In the genomic region with DNA sequence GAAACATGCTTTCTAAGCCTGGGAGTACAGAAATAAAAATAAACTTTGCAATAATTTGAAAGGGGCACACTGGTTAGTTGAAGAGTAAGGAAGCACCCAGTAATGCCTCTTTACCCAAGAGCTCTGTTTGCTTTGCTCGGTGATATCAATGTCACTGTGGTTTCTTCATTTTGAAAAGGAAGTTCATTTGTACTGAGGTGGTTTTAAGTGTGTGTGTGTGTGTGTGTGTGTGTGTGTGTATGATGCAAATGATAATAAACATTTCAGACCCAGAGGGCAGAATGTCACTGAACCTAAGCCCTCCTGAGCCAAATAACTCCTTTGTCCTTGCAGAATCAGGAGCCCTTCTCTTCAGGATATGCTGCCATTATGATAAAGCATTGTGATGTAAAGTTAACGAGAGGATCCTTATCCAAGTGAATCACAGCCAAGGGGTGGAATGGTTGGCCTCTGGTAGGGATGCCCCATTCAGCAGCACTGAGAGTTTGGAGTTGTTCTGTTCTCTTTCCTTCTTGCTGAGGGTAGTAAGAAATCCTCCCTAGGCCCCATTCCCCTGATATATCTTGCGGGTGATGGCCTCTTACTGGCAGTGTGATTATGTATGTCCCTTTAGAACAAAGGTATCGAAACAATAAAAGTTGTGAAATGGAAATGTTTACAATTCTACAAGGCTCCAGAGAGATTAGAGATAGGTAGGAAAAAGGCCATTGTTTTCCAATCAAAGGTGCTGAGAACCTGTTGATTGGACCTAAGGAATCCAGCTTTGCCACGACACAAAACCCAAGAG, we compare ENCODE assay signal across 9 cellular contexts. TPM values are rescaled to one million over a fixed set of nuclear protein-coding genes. Genes with fewer than 3 reads are reported as not detected.
A peak's percentile ranks its signal among the peaks of the same experiment; 100 is the strongest.
DNase-seq lines count a peak whose midpoint lies in the region; ATAC-seq and TF ChIP-seq lines count a peak whose summit lies in the region.
"Had no signal": no experiment of that assay in that cellular context is flagged by ENCODE, and none has a peak within 500 bp of the region (broad histone marks: within the 10 kb centered on the region; RNA-seq: fewer than 3 reads in every experiment).

No MANE protein-coding gene starts in this region.

- no peaks in the 10 kb centered on the region for H3K27me3 ChIP-seq in tibial nerve

- TF ChIP-seq EP300 in tibial nerve (IDR thresholded peaks at IDR 0.05) = no peak

- no peak overlapping the region for H3K4me3 ChIP-seq in tibial nerve

- H3K4me3 Mint-ChIP-seq in activated naive CD8-positive, alpha-beta T cell = peak overlapping the region; percentile 46
- H3K4me3 Mint-ChIP-seq in activated naive CD8-positive, alpha-beta T cell treated with anti-CD3 and anti-CD28 coated beads, Interleukin-2, amount 50 U/mL, for 24 hours = no peak overlapping the region

- TF ChIP-seq POLR2A in tibial nerve (IDR thresholded peaks at IDR 0.05) = no peak

- H3K27ac Mint-ChIP-seq in activated naive CD8-positive, alpha-beta T cell = peak overlapping the region; percentile 55
- H3K27ac Mint-ChIP-seq in activated naive CD8-positive, alpha-beta T cell treated with anti-CD3 and anti-CD28 coated beads, Interleukin-2, amount 50 U/mL, for 24 hours = no peak overlapping the region

- H3K27me3 Mint-ChIP-seq in activated naive CD8-positive, alpha-beta T cell = no peaks in the 10 kb centered on the region
- H3K27me3 Mint-ChIP-seq in activated naive CD8-positive, alpha-beta T cell treated with anti-CD3 and anti-CD28 coated beads, Interleukin-2, amount 50 U/mL, for 24 hours = no peaks in the 10 kb centered on the region

- ATAC-seq in activated naive CD8-positive, alpha-beta T cell treated with anti-CD3 and anti-CD28 coated beads, Interleukin-2, amount 50 U/mL, for 24 hours = no peak
- no peak for ATAC-seq in HG02938 (IDR thresholded peaks at IDR 0.05; ENCODE audit: unreplicated experiment)

- no peaks in the 10 kb centered on the region for H3K36me3 Mint-ChIP-seq in activated naive CD8-positive, alpha-beta T cell
- H3K36me3 Mint-ChIP-seq in activated naive CD8-positive, alpha-beta T cell treated with anti-CD3 and anti-CD28 coated beads, Interleukin-2, amount 50 U/mL, for 24 hours (ENCODE audit: low read depth) = no peaks in the 10 kb centered on the region

- TF ChIP-seq CTCF in tibial nerve (IDR thresholded peaks at IDR 0.05) (no peak), GM13977 (IDR thresholded peaks at IDR 0.05; ENCODE audit: extremely low read depth, insufficient read depth, missing control alignments) (no peak)

- no peaks in the 10 kb centered on the region for H3K36me3 ChIP-seq in tibial nerve

- no peak for DNase-seq in activated naive CD8-positive, alpha-beta T cell treated with anti-CD3 and anti-CD28 coated beads, Interleukin-2, amount 50 U/mL, for 24 hours
- DNase-seq in NOMO-1 treated with DMSO at 0.1 percent for 48 hours (lab: John Stamatoyannopoulos, UW; ENCODE audit: unreplicated experiment) (peak; percentile 73), tibial nerve (ENCODE audit: low spot score in 2 of 2) (no peak), AG08396 (ENCODE audit: low spot score) (no peak), GM13977 (ENCODE audit: low spot score) (no peak)
- DNase-seq in effector CD4-positive, alpha-beta T cell = peak; percentile 22
- DNase-seq: amygdala had no signal

- 53 to 56% methylated on average over 5 of the region's 5 CpGs for WGBS in tibial nerve, 2 donors

- no peaks in the 10 kb centered on the region for H3K9me3 Mint-ChIP-seq in activated naive CD8-positive, alpha-beta T cell (ENCODE audit: low read depth)
- no peaks in the 10 kb centered on the region for H3K9me3 Mint-ChIP-seq in activated naive CD8-positive, alpha-beta T cell treated with anti-CD3 and anti-CD28 coated beads, Interleukin-2, amount 50 U/mL, for 24 hours

- H3K27ac ChIP-seq in tibial nerve = peak overlapping the region in 3 of 4 donors; percentile 36 to 86 (median 72)

- H3K4me1 Mint-ChIP-seq in activated naive CD8-positive, alpha-beta T cell (ENCODE audit: low read depth) = peaks cover 54% of the 10 kb centered on the region
- peaks cover 52% of the 10 kb centered on the region for H3K4me1 Mint-ChIP-seq in activated naive CD8-positive, alpha-beta T cell treated with anti-CD3 and anti-CD28 coated beads, Interleukin-2, amount 50 U/mL, for 24 hours

- no peaks in the 10 kb centered on the region for H3K9me3 ChIP-seq in tibial nerve

- in situ Hi-C loops in GM13977 (cut with MboI; ENCODE audit: low pct_unique_long_range_greater_than_20kb, low sequenced_read_pairs, unreplicated experiment) = no loop called here

- peaks cover 0 to 86% (median 39%) of the 10 kb centered on the region in 4 donors for H3K4me1 ChIP-seq in tibial nerve

RNA-seq across cellular contexts. Expression of gene ITGA6, which starts 7.6 kb away (rescaled TPM):
- 100 to 1,000 TPM; 254 to 586 (median 471) TPM for total RNA-seq in tibial nerve

Comparison
In these comparisons a context has a peak if more than half of its experiments do, and no peak if none do; other contexts are left out.
1. DNase-seq: peak in NOMO-1 treated with DMSO at 0.1 percent for 48 hours (single experiment) and effector CD4-positive, alpha-beta T cell (single experiment); none in activated naive CD8-positive, alpha-beta T cell treated with anti-CD3 and anti-CD28 coated beads, Interleukin-2, amount 50 U/mL, for 24 hours (single experiment), tibial nerve (0 of 2), AG08396 (single experiment) and GM13977 (single experiment).